ENCODE assay signal across 9 cellular contexts in genomic region chr1:175376194-175376593, GRCh38.
A peak's percentile ranks its signal among the peaks of the same experiment; 100 is the strongest.
DNase-seq lines count a peak whose midpoint lies in the region; ATAC-seq and TF ChIP-seq lines count a peak whose summit lies in the region.
"Had no signal": no experiment of that assay in that cellular context is flagged by ENCODE, and none has a peak within 500 bp of the region (broad histone marks: within the 10 kb centered on the region; RNA-seq: fewer than 3 reads in every experiment).

No MANE protein-coding gene starts in this region.

- no peak for ATAC-seq in GM18858 (IDR thresholded peaks at IDR 0.05; ENCODE audit: unreplicated experiment)

- intact Hi-C loops in activated T-helper 1 cell treated with anti-CD3 and anti-CD28 coated beads, Interleukin-12 subunit alpha, Interleukin-12 subunit beta, Interleukin-2, Interleukin-4 antibody, amounts not matched to agents 30 ng/mL and 10 ng/mL and 1 ng/mL, durations not matched to agents 14 hours and 24 hours and 36 hours (cut with micrococcal nuclease) = loop anchor here (10.0 kb wide), 1 partner anchor 699 kb away; no protein-coding TSS in a partner anchor

- no peaks in the 10 kb centered on the region for H3K4me1 Mint-ChIP-seq in activated T-helper 1 cell treated with anti-CD3 and anti-CD28 coated beads, Interleukin-12 subunit alpha, Interleukin-12 subunit beta, Interleukin-2, Interleukin-4 antibody, amounts not matched to agents 30 ng/mL and 10 ng/mL and 1 ng/mL, durations not matched to agents 14 hours and 24 hours and 36 hours (ENCODE audit: low read depth)

- H3K27me3 Mint-ChIP-seq in activated T-helper 1 cell treated with anti-CD3 and anti-CD28 coated beads, Interleukin-12 subunit alpha, Interleukin-12 subunit beta, Interleukin-2, Interleukin-4 antibody, amounts not matched to agents 30 ng/mL and 10 ng/mL and 1 ng/mL, durations not matched to agents 14 hours and 24 hours and 36 hours (ENCODE audit: insufficient read depth) = peaks cover 3% of the 10 kb centered on the region

- H3K4me3 ChIP-seq in astrocyte of the spinal cord (ENCODE audit: low read depth, low read length) = no peak overlapping the region

- H3K27ac Mint-ChIP-seq in activated T-helper 1 cell treated with anti-CD3 and anti-CD28 coated beads, Interleukin-12 subunit alpha, Interleukin-12 subunit beta, Interleukin-2, Interleukin-4 antibody, amounts not matched to agents 30 ng/mL and 10 ng/mL and 1 ng/mL, durations not matched to agents 14 hours and 24 hours and 36 hours = no peak overlapping the region
- H3K27ac Mint-ChIP-seq: CD8-positive, alpha-beta memory T cell had no signal

- in situ Hi-C loops in astrocyte of the spinal cord (cut with HindIII; ENCODE audit: low sequenced_read_pairs) = no loop called here

- no peaks in the 10 kb centered on the region for H3K36me3 Mint-ChIP-seq in activated T-helper 1 cell treated with anti-CD3 and anti-CD28 coated beads, Interleukin-12 subunit alpha, Interleukin-12 subunit beta, Interleukin-2, Interleukin-4 antibody, amounts not matched to agents 30 ng/mL and 10 ng/mL and 1 ng/mL, durations not matched to agents 14 hours and 24 hours and 36 hours (ENCODE audit: low read depth)

- TF ChIP-seq CTCF in astrocyte of the spinal cord (IDR thresholded peaks at IDR 0.05; ENCODE audit: low read depth, low read length) = peak; percentile 10

- peak; percentile 1 for DNase-seq in NOMO-1 treated with DMSO at 0.1 percent for 48 hours (lab: John Stamatoyannopoulos, UW; ENCODE audit: unreplicated experiment)
- DNase-seq in NOMO-1 treated with dmso at 0.1 percent for 144 hours (lab: John Stamatoyannopoulos, UW; ENCODE audit: unreplicated experiment) = no peak
- peak; percentile 0 to 25 for DNase-seq in Kasumi-1 (lab: John Stamatoyannopoulos, UW)
- DNase-seq in astrocyte of the spinal cord (ENCODE audit: low read depth, low spot score) = peak; percentile 3
- DNase-seq in renal cortical epithelial cell (ENCODE audit: low read depth) = peak; percentile 18
- DNase-seq in activated T-helper 1 cell treated with anti-CD3 and anti-CD28 coated beads, Interleukin-12 subunit alpha, Interleukin-12 subunit beta, Interleukin-2, Interleukin-4 antibody, amounts not matched to agents 30 ng/mL and 10 ng/mL and 1 ng/mL, durations not matched to agents 14 hours and 24 hours and 36 hours (ENCODE audit: low spot score) = no peak
- DNase-seq in activated effector memory CD4-positive, alpha-beta T cell treated with Interleukin-2 at 50 U/mL for 16 hours = no peak
- DNase-seq: CD8-positive, alpha-beta memory T cell had no signal

- H3K9me3 Mint-ChIP-seq in activated T-helper 1 cell treated with anti-CD3 and anti-CD28 coated beads, Interleukin-12 subunit alpha, Interleukin-12 subunit beta, Interleukin-2, Interleukin-4 antibody, amounts not matched to agents 30 ng/mL and 10 ng/mL and 1 ng/mL, durations not matched to agents 14 hours and 24 hours and 36 hours = no peaks in the 10 kb centered on the region
- H3K9me3 Mint-ChIP-seq: CD8-positive, alpha-beta memory T cell had no signal

- H3K4me3 Mint-ChIP-seq in activated T-helper 1 cell treated with anti-CD3 and anti-CD28 coated beads, Interleukin-12 subunit alpha, Interleukin-12 subunit beta, Interleukin-2, Interleukin-4 antibody, amounts not matched to agents 30 ng/mL and 10 ng/mL and 1 ng/mL, durations not matched to agents 14 hours and 24 hours and 36 hours = no peak overlapping the region
- H3K4me3 Mint-ChIP-seq: CD8-positive, alpha-beta memory T cell had no signal

Comparison
In these comparisons a context has a peak if more than half of its experiments do, and no peak if none do; other contexts are left out.
1. DNase-seq: peak in NOMO-1 treated with DMSO at 0.1 percent for 48 hours (single experiment), Kasumi-1 (2 of 2), astrocyte of the spinal cord (single experiment) and renal cortical epithelial cell (single experiment); none in NOMO-1 treated with dmso at 0.1 percent for 144 hours (single experiment), activated T-helper 1 cell treated with anti-CD3 and anti-CD28 coated beads, Interleukin-12 subunit alpha, Interleukin-12 subunit beta, Interleukin-2, Interleukin-4 antibody, amounts not matched to agents 30 ng/mL and 10 ng/mL and 1 ng/mL, durations not matched to agents 14 hours and 24 hours and 36 hours (single experiment) and activated effector memory CD4-positive, alpha-beta T cell treated with Interleukin-2 at 50 U/mL for 16 hours (single experiment).